Comparison of ENCODE assay signal across 8 cellular contexts in the genomic region with DNA sequence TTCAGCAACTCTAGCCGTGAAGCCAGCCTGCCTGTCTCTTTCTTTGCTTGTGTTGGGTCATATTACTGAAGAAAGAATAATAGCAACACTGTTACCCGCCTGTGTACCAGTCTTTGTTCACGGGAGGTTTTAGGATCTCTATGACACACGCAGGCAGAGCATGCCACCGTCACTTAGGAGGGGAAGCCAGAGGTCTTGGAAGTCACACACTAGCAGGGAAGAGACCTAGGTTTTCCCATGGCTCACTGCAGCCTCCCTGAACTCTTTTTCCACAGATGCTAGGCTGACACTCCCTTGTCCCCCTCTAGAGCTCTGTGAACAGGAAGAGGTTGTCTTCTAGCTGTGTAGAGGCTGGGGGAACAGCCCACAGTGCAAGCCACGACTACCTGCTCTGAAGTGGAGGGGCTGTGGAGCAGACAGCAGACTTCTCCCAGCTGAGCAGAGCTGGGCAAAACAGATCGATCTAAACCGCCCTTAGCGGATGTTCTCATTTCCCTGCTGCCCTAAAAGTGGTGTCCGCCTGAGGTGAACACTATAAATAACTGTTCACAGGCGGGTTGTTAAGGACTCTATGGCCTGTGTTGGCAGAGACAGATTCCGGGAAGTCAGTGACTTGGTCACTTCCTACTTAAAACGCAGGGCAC.
DNase-seq lines count a peak whose midpoint lies in the region; ATAC-seq, FAIRE-seq and TF ChIP-seq lines count a peak whose summit lies in the region.

No MANE protein-coding gene starts in this region.

- no peaks in the 10 kb centered on the region for H3K9me1 ChIP-seq in endothelial cell of umbilical vein (replicated peaks; ENCODE audit: control insufficient read depth, extremely low read depth, insufficient read depth, low read length)

- H3K4me1 ChIP-seq in endothelial cell of umbilical vein (ENCODE audit: control insufficient read depth, extremely low read depth, insufficient read depth, low read length), result peaks cover 4% of the 10 kb centered on the region
- no peaks in the 10 kb centered on the region for H3K4me1 ChIP-seq in prostate gland (replicated peaks)

- H3K4me1 Mint-ChIP-seq in activated T-helper 2 cell treated with anti-CD3 and anti-CD28 coated beads, Interferon-gamma antibody, Interleukin-2, Interleukin-4, amounts not matched to agents 10 μg/mL and 5 μg/mL and 100 μg/mL, durations not matched to agents 14 hours and 24 hours and 36 hours (ENCODE audit: low read depth), result peaks cover 5% of the 10 kb centered on the region

- H4K20me1 ChIP-seq in endothelial cell of umbilical vein (replicated peaks; ENCODE audit: control insufficient read depth, extremely low read depth, insufficient read depth, low read length), result no peaks in the 10 kb centered on the region

- ATAC-seq in HG03135 (IDR thresholded peaks at IDR 0.05; ENCODE audit: unreplicated experiment), result no peak

- peaks cover 2% of the 10 kb centered on the region for H3K27me3 Mint-ChIP-seq in activated T-helper 2 cell treated with anti-CD3 and anti-CD28 coated beads, Interferon-gamma antibody, Interleukin-2, Interleukin-4, amounts not matched to agents 10 μg/mL and 5 μg/mL and 100 μg/mL, durations not matched to agents 14 hours and 24 hours and 36 hours (ENCODE audit: low read depth)

- H3K27ac Mint-ChIP-seq in activated T-helper 2 cell treated with anti-CD3 and anti-CD28 coated beads, Interferon-gamma antibody, Interleukin-2, Interleukin-4, amounts not matched to agents 10 μg/mL and 5 μg/mL and 100 μg/mL, durations not matched to agents 14 hours and 24 hours and 36 hours, result no peak overlapping the region

- DNase-seq in DMS153 treated with DMSO at 0.1 percent for 48 hours (lab: John Stamatoyannopoulos, UW; ENCODE audit: unreplicated experiment) (peak; percentile 56), NOMO-1 treated with DMSO at 0.1 percent for 48 hours (lab: John Stamatoyannopoulos, UW; ENCODE audit: unreplicated experiment) (peak; percentile 78), endothelial cell of umbilical vein (ENCODE audit: low read depth, low spot score) (peak; percentile 36), prostate gland (ENCODE audit: low spot score) (no peak), SIG-M5 (lab: John Stamatoyannopoulos, UW) (no peak), GM12891 (ENCODE audit: insufficient read length, low spot score) (no peak)
- no peak for DNase-seq in activated T-helper 2 cell treated with anti-CD3 and anti-CD28 coated beads, Interferon-gamma antibody, Interleukin-2, Interleukin-4, amounts not matched to agents 10 μg/mL and 5 μg/mL and 100 μg/mL, durations not matched to agents 14 hours and 24 hours and 36 hours (ENCODE audit: low spot score)

- H3K36me3 ChIP-seq in endothelial cell of umbilical vein (ENCODE audit: control insufficient read depth in 2 of 2, extremely low read depth in 1 of 2, insufficient read depth in 2 of 2, low read length in 2 of 2) (no peaks in the 10 kb centered on the region), prostate gland (no peaks in the 10 kb centered on the region)

- no peaks in the 10 kb centered on the region for H3K27me3 ChIP-seq in endothelial cell of umbilical vein (ENCODE audit: control insufficient read depth in 2 of 2, insufficient read depth in 2 of 2, low read length in 2 of 2)
- H3K27me3 ChIP-seq in prostate gland (replicated peaks; ENCODE audit: insufficient read depth), result no peaks in the 10 kb centered on the region

- H3K4me2 ChIP-seq in endothelial cell of umbilical vein (ENCODE audit: insufficient read depth, low read length), result no peak overlapping the region

- no peak overlapping the region for H3K4me3 ChIP-seq in endothelial cell of umbilical vein (replicated peaks in 1 of 3; ENCODE audit: insufficient read depth in 1 of 3, low read depth in 1 of 3, low read length in 3 of 3)
- no peak overlapping the region for H3K4me3 ChIP-seq in prostate gland

- H3K4me3 Mint-ChIP-seq in activated T-helper 2 cell treated with anti-CD3 and anti-CD28 coated beads, Interferon-gamma antibody, Interleukin-2, Interleukin-4, amounts not matched to agents 10 μg/mL and 5 μg/mL and 100 μg/mL, durations not matched to agents 14 hours and 24 hours and 36 hours (ENCODE audit: low read depth), result no peak overlapping the region

- CTCF ChIA-PET in endothelial cell of umbilical vein (lab: Charles Lee), result no interaction called here

- FAIRE-seq in endothelial cell of umbilical vein (lab: Jason Lieb, UNC) (peak; percentile 21), GM12891 (lab: Jason Lieb, UNC) (no peak)

- no peaks in the 10 kb centered on the region for H3K9me3 Mint-ChIP-seq in activated T-helper 2 cell treated with anti-CD3 and anti-CD28 coated beads, Interferon-gamma antibody, Interleukin-2, Interleukin-4, amounts not matched to agents 10 μg/mL and 5 μg/mL and 100 μg/mL, durations not matched to agents 14 hours and 24 hours and 36 hours

- intact Hi-C loops in endothelial cell of umbilical vein (cut with micrococcal nuclease) (loop anchor here (1.0 kb wide), 1 partner anchor 35 kb away; no protein-coding TSS in a partner anchor), prostate gland (cut with DNase I) (no loop called here)
- intact Hi-C loops in activated T-helper 2 cell treated with anti-CD3 and anti-CD28 coated beads, Interferon-gamma antibody, Interleukin-2, Interleukin-4, amounts not matched to agents 10 μg/mL and 5 μg/mL and 100 μg/mL, durations not matched to agents 14 hours and 24 hours and 36 hours (cut with micrococcal nuclease), result no loop called here

- H3K9me3 ChIP-seq in endothelial cell of umbilical vein (replicated peaks; ENCODE audit: control insufficient read depth, insufficient read depth, low read length), result no peaks in the 10 kb centered on the region
- no peaks in the 10 kb centered on the region for H3K9me3 ChIP-seq in prostate gland

- peak overlapping the region; percentile 13 for H3K27ac ChIP-seq in endothelial cell of umbilical vein (ENCODE audit: insufficient read depth, low read depth, low read length)
- H3K27ac ChIP-seq in prostate gland, result peak overlapping the region; percentile 26 to 42

- no peaks in the 10 kb centered on the region for H3K79me2 ChIP-seq in endothelial cell of umbilical vein (ENCODE audit: control insufficient read depth, insufficient read depth, low read length)

- no peak overlapping the region for H2AFZ ChIP-seq in endothelial cell of umbilical vein (ENCODE audit: low read depth, low read length)

- dilution Hi-C loops in endothelial cell of umbilical vein (cut with MboI; ENCODE audit: extremely low pct_ligation_motif_present, low sequenced_read_pairs), result no loop called here

- H3K36me3 Mint-ChIP-seq in activated T-helper 2 cell treated with anti-CD3 and anti-CD28 coated beads, Interferon-gamma antibody, Interleukin-2, Interleukin-4, amounts not matched to agents 10 μg/mL and 5 μg/mL and 100 μg/mL, durations not matched to agents 14 hours and 24 hours and 36 hours (ENCODE audit: low read depth), result no peaks in the 10 kb centered on the region

- POLR2A ChIA-PET in endothelial cell of umbilical vein (lab: Charles Lee), result no interaction called here

- 43% methylated on average over 13 of the region's 13 CpGs for WGBS in prostate gland

- TF ChIP-seq POLR2A in endothelial cell of umbilical vein (IDR thresholded peaks at IDR 0.05; ENCODE audit: low read depth, low read length) (no peak), prostate gland (IDR thresholded peaks at IDR 0.05) (no peak), GM12891 (IDR thresholded peaks at IDR 0.05; ENCODE audit: low read depth, low read length) (no peak)

- no TSS peak for BruUV-seq in endothelial cell of umbilical vein (replicated peaks; lab: Mats Ljungman, UMichigan)

- H3K9ac ChIP-seq in endothelial cell of umbilical vein (replicated peaks; ENCODE audit: extremely low read depth, insufficient read depth, low read length), result no peak overlapping the region

- TF ChIP-seq CTCF in endothelial cell of umbilical vein (IDR thresholded peaks at IDR 0.05; ENCODE audit: extremely low read depth in 1 of 2, insufficient read depth in 1 of 2, low read depth in 1 of 2, low read length in 2 of 2) (no peak), prostate gland (IDR thresholded peaks at IDR 0.05) (no peak)

TF ChIP-seq in endothelial cell of umbilical vein, 7 proteins besides CTCF, POLR2A, EP300 and RAD21:
- TF ChIP-seq, protein P1, sequence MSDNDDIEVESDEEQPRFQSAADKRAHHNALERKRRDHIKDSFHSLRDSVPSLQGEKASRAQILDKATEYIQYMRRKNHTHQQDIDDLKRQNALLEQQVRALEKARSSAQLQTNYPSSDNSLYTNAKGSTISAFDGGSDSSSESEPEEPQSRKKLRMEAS (IDR thresholded peaks at IDR 0.05; ENCODE audit: insufficient read depth, insufficient read length), result no peak
- TF ChIP-seq JUN (IDR thresholded peaks at IDR 0.05; ENCODE audit: borderline replicate concordance, insufficient read depth, insufficient read length, low read depth) (peak; percentile 2), EZH2 (IDR thresholded peaks at IDR 0.05; ENCODE audit: borderline replicate concordance, low read depth, low read length, severe bottlenecking) (no peak), POLR2AphosphoS5 (IDR thresholded peaks at IDR 0.05; ENCODE audit: insufficient read depth, low read depth, low read length) (no peak)
TF ChIP-seq in endothelial cell of umbilical vein: peak in this region for 1.

TF ChIP-seq in GM12891, 5 proteins besides CTCF, POLR2A, EP300 and RAD21:
- no peak for TF ChIP-seq POU2F2 (IDR thresholded peaks at IDR 0.05; ENCODE audit: low read depth, low read length)
- no peak for TF ChIP-seq TAF1 (IDR thresholded peaks at IDR 0.05; ENCODE audit: low read depth, low read length)
- TF ChIP-seq SPI1 (IDR thresholded peaks at IDR 0.05; ENCODE audit: low read depth, low read length), result no peak
- TF ChIP-seq POLR2AphosphoS5 (IDR thresholded peaks at IDR 0.05; ENCODE audit: low read depth, low read length), result no peak
- TF ChIP-seq PAX5 (IDR thresholded peaks at IDR 0.05; ENCODE audit: insufficient read depth, low read length, severe bottlenecking), result no peak

Comparison
In these comparisons a context has a peak if more than half of its experiments do, and no peak if none do; other contexts are left out.
1. DNase-seq: peak in DMS153 treated with DMSO at 0.1 percent for 48 hours (single experiment), NOMO-1 treated with DMSO at 0.1 percent for 48 hours (single experiment) and endothelial cell of umbilical vein (single experiment); none in prostate gland (single experiment), SIG-M5 (single experiment), activated T-helper 2 cell treated with anti-CD3 and anti-CD28 coated beads, Interferon-gamma antibody, Interleukin-2, Interleukin-4, amounts not matched to agents 10 μg/mL and 5 μg/mL and 100 μg/mL, durations not matched to agents 14 hours and 24 hours and 36 hours (single experiment) and GM12891 (single experiment).